ENCODE assay signal across 14 cellular contexts in genomic region chr5:94268226-94268625, GRCh38.
"Had no signal": no experiment of that assay in that cellular context is flagged by ENCODE, and none has a peak within 500 bp of the region (broad histone marks: within the 10 kb centered on the region; RNA-seq: fewer than 3 reads in every experiment).

No MANE protein-coding gene starts in this region.

- H3K4me3 ChIP-seq: breast epithelium, esophagus squamous epithelium, lung, smooth muscle cell had no signal

- H3K9me3 ChIP-seq: breast epithelium, esophagus squamous epithelium had no signal

- H3K27ac ChIP-seq: breast epithelium, esophagus squamous epithelium had no signal

- H3K27me3 ChIP-seq: breast epithelium, esophagus squamous epithelium had no signal

- H3K4me1 ChIP-seq: breast epithelium, esophagus squamous epithelium had no signal

- DNase-seq: activated CD4-positive, alpha-beta T cell treated with anti-CD3 and anti-CD28 coated beads, Interleukin-2, amount 50 U/mL, for 48 hours; activated CD4-positive, CD25-positive, alpha-beta regulatory T cell treated with anti-CD3 and anti-CD28 coated beads, Interleukin-2, amount 50 U/mL, for 72 hours; activated effector memory CD4-positive, alpha-beta T cell treated with anti-CD3 and anti-CD28 coated beads, Interleukin-2, amount 50 U/mL, for 16 hours; activated T-cell treated with anti-CD3 and anti-CD28 coated beads, Interleukin-2, amount 50 U/mL, for 4 hours; esophagus squamous epithelium; foreskin fibroblast; glutamatergic neuron; left cardiac atrium; naive thymus-derived CD8-positive, alpha-beta T cell; right cardiac atrium had no signal

- ATAC-seq: activated T-cell treated with anti-CD3 and anti-CD28 coated beads, Interleukin-2, amount 50 U/mL, for 4 hours; left cardiac atrium; naive thymus-derived CD8-positive, alpha-beta T cell; right cardiac atrium; stimulated activated memory B cell treated with anti-CD40 and anti-IgM and Interleukin-4, amounts not matched to agents 10 μg/mL and 1 μg/mL and 100 μg/mL, for 72 hours had no signal

- H3K36me3 ChIP-seq: breast epithelium, esophagus squamous epithelium had no signal
